ENCODE assay signal across 8 cellular contexts in genomic region chr1:209190591-209191241, GRCh38.
DNase-seq lines count a peak whose midpoint lies in the region; ATAC-seq and TF ChIP-seq lines count a peak whose summit lies in the region.

No MANE protein-coding gene starts in this region.

- H3K36me3 ChIP-seq in right atrium auricular region = no peaks in the 10 kb centered on the region

- in situ Hi-C loops in GM13976 (cut with MboI; ENCODE audit: low sequenced_read_pairs, unreplicated experiment) = no loop called here

- H3K9me3 Mint-ChIP-seq in stimulated activated naive CD8-positive, alpha-beta T cell treated with anti-CD3 and anti-CD28 coated beads, Interleukin-15, amount 100 ng/mL, for 72 hours = peaks cover 0 to 10% of the 10 kb centered on the region in 2 donors

- ATAC-seq in HG02642 (IDR thresholded peaks at IDR 0.05; ENCODE audit: poor library complexity, unreplicated experiment) = peak; percentile 96
- ATAC-seq in stimulated activated naive CD8-positive, alpha-beta T cell treated with anti-CD3 and anti-CD28 coated beads, Interleukin-15, amount 100 ng/mL, for 72 hours = peak; percentile 75

- H3K27ac Mint-ChIP-seq in stimulated activated naive CD8-positive, alpha-beta T cell treated with anti-CD3 and anti-CD28 coated beads, Interleukin-15, amount 100 ng/mL, for 72 hours = no peak overlapping the region

- no peaks in the 10 kb centered on the region for H3K27me3 Mint-ChIP-seq in stimulated activated naive CD8-positive, alpha-beta T cell treated with anti-CD3 and anti-CD28 coated beads, Interleukin-15, amount 100 ng/mL, for 72 hours

- no peaks in the 10 kb centered on the region for H3K27me3 ChIP-seq in right atrium auricular region

- no peaks in the 10 kb centered on the region for H3K4me1 ChIP-seq in right atrium auricular region

- DNase-seq in AG20443 (ENCODE audit: low spot score) (peak; percentile 35), GM13976 (ENCODE audit: low spot score) (peak; percentile 63), NCI-H1092 treated with DMSO at 0.1 percent for 48 hours (lab: John Stamatoyannopoulos, UW) (peak; percentile 85), right atrium auricular region (ENCODE audit: low spot score) (no peak)
- peak in 1 of 2 donors; percentile 33 for DNase-seq in stimulated activated naive CD8-positive, alpha-beta T cell treated with anti-CD3 and anti-CD28 coated beads, Interleukin-15, amount 100 ng/mL, for 72 hours
- no peak for DNase-seq in stimulated activated naive CD4-positive, alpha-beta T cell treated with Interleukin-2 at 50 U/mL for 16 hours (lab: John Stamatoyannopoulos, UW)

- TF ChIP-seq CTCF in GM13976 (IDR thresholded peaks at IDR 0.05; ENCODE audit: borderline replicate concordance, control extremely low read depth, extremely low read depth, insufficient read depth, missing control alignments) = peak; percentile 69
- peak; percentile 26; the same call in 1 of the 2 replicates for TF ChIP-seq CTCF in WI38 (IDR thresholded peaks at IDR 0.05; ENCODE audit: low read depth, low read length)
- TF ChIP-seq CTCF in right atrium auricular region (IDR thresholded peaks at IDR 0.05) = peak; percentile 45 to 79

- H3K4me1 Mint-ChIP-seq in stimulated activated naive CD8-positive, alpha-beta T cell treated with anti-CD3 and anti-CD28 coated beads, Interleukin-15, amount 100 ng/mL, for 72 hours = no peaks in the 10 kb centered on the region

- no peak overlapping the region for H3K4me3 Mint-ChIP-seq in stimulated activated naive CD8-positive, alpha-beta T cell treated with anti-CD3 and anti-CD28 coated beads, Interleukin-15, amount 100 ng/mL, for 72 hours

- no peak overlapping the region for H3K27ac ChIP-seq in right atrium auricular region

- H3K4me3 ChIP-seq in WI38 (ENCODE audit: low read depth, low read length) = no peak overlapping the region
- H3K4me3 ChIP-seq in right atrium auricular region = no peak overlapping the region

- peaks cover 4 to 12% of the 10 kb centered on the region in 2 donors for H3K9me3 ChIP-seq in right atrium auricular region

Comparison
In these comparisons a context has a peak if more than half of its experiments do, and no peak if none do; other contexts are left out.
1. DNase-seq: peak in AG20443 (single experiment), GM13976 (single experiment) and NCI-H1092 treated with DMSO at 0.1 percent for 48 hours (single experiment); none in right atrium auricular region (single experiment) and stimulated activated naive CD4-positive, alpha-beta T cell treated with Interleukin-2 at 50 U/mL for 16 hours (single experiment).
2. Peak in every context shown above with its lines, with median percentiles within 50 percentile points of each other: CTCF ChIP-seq.